In genomic region chrY:19303136-19303535, GRCh38 we compare ENCODE assay signal across 24 cellular contexts.
"Had no signal": no experiment of that assay in that cellular context is flagged by ENCODE, and none has a peak within 500 bp of the region (broad histone marks: within the 10 kb centered on the region; RNA-seq: fewer than 3 reads in every experiment).

No MANE protein-coding gene starts in this region.

- H3K27me3 ChIP-seq: neural progenitor cell, ovary, right lobe of liver, sigmoid colon, stomach, thyroid gland, tibial nerve, upper lobe of left lung, vagina had no signal

- H3K4me1 ChIP-seq: neural progenitor cell, parathyroid adenoma, right lobe of liver, sigmoid colon, stomach, thyroid gland, tibial nerve, upper lobe of left lung, vagina had no signal

- ATAC-seq: natural killer cell; right cardiac atrium; right lobe of liver; stimulated activated effector memory CD8-positive, alpha-beta T cell treated with anti-CD3 and anti-CD28 coated beads, Interleukin-12 subunit alpha, Interleukin-12 subunit beta, amount 100 ng/mL, for 72 hours; stimulated activated naive B cell treated with anti-CD40 and anti-IgM and Interleukin-4, amounts not matched to agents 10 μg/mL and 1 μg/mL and 100 μg/mL, for 72 hours had no signal

- H3K4me3 ChIP-seq: neural progenitor cell, ovary, right lobe of liver, sigmoid colon, stomach, thoracic aorta, thyroid gland, tibial nerve, upper lobe of left lung, vagina had no signal

- H3K27ac ChIP-seq: neural progenitor cell, ovary, parathyroid adenoma, right lobe of liver, sigmoid colon, stomach, thoracic aorta, thyroid gland, tibial nerve, upper lobe of left lung, vagina had no signal

- DNase-seq: natural killer cell; occipital lobe; ovary; posterior cingulate gyrus; right cardiac atrium; right lobe of liver; sigmoid colon; small intestine; stimulated activated CD4-positive, alpha-beta T cell treated with anti-CD3 and anti-CD28 coated beads, Interleukin-15, amount 100 ng/mL, for 24 hours; stimulated activated CD4-positive, alpha-beta T cell treated with anti-CD3 and anti-CD28 coated beads, Interleukin-2, amount 100 ng/mL, for 24 hours; stimulated activated CD4-positive, alpha-beta T cell treated with anti-CD3 and anti-CD28 coated beads, Interleukin-2, amount 100 ng/mL, for 48 hours; stimulated activated CD4-positive, alpha-beta T cell treated with anti-CD3 and anti-CD28 coated beads, Interleukin-4, amount 100 ng/mL, for 24 hours; stimulated activated naive B cell treated with anti-CD40 and anti-IgM and Interleukin-4, amounts not matched to agents 10 μg/mL and 1 μg/mL and 100 μg/mL, for 72 hours; stimulated activated naive CD4-positive, alpha-beta T cell treated with Interleukin-2 at 50 U/mL for 16 hours; stomach; thyroid gland; trophoblast cell; upper lobe of left lung had no signal
